32 cellular contexts compared by ENCODE assay signal in the genomic region with DNA sequence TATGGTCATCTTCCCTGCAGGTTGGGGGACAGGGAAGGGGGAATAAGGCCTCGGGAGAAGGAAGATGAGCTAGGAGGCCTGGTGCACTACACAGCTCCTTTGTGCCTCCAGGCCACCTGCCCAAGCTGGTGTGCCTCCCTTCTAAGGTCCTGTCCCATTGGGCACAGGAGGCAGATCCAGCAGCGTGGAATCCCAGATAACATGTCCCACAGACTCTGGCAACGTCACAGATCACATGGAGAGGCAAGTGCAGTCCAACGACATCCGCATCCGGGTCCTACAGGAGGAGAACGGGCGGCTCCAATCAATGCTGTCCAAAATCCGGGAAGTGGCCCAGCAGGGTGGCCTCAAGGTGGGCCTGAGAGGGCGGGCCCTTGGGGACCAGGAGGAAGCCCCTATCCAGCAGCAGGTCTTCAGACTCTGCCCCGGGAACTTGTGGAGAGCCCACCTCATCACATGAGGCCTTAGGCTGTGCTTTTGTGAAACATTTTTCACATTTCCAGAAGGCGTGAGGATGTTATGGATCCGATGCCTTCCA.
"Had no signal": no experiment of that assay in that cellular context is flagged by ENCODE, and none has a peak within 500 bp of the region (broad histone marks: within the 10 kb centered on the region; RNA-seq: fewer than 3 reads in every experiment).

No MANE protein-coding gene starts in this region.

- DNase-seq: activated CD4-positive, alpha-beta T cell treated with anti-CD3 and anti-CD28 coated beads, Interleukin-2, amount 10 ng/mL, durations not matched to agents 24 days and 14 days; activated CD4-positive, alpha-beta T cell treated with anti-CD3 and anti-CD28 coated beads, Interleukin-2, amount 50 U/mL, for 4 hours; activated CD8-positive, alpha-beta T cell treated with anti-CD3 and anti-CD28 coated beads for 36 hours; activated gamma-delta T cell; activated naive CD4-positive, alpha-beta T cell treated with Interleukin-2 at 50 U/mL for 16 hours; activated naive CD8-positive, alpha-beta T cell treated with anti-CD3 and anti-CD28 coated beads, Interleukin-2, amount 10 ng/mL, durations not matched to agents 7 days and 5 days; activated T-cell treated with anti-CD3 and anti-CD28 coated beads, Interleukin-2, amount 50 U/mL, for 1 hour; activated T-cell treated with anti-CD3 and anti-CD28 coated beads, Interleukin-2, amount 50 U/mL, for 72 hours; amygdala; Kasumi-1; KG1; MG63; NCI-H1048; NCI-H1436 treated with DMSO at 0.1 percent for 48 hours; NCI-H1694 treated with DMSO at 0.1 percent for 48 hours; NCI-H2029; NCI-H510A; NCI-H526; NCI-H748 treated with DMSO at 0.1 percent for 48 hours; NK-92 treated with Interleukin-12 subunit alpha and Interleukin-12 subunit beta, amount 100 ng/mL, for 24 hours; PC-3; Peyer's patch; Right ventricle myocardium superior; RPMI8226; SW 1271; T-helper 1 cell; T1000; WERI-Rb-1 had no signal

- H3K4me3 Mint-ChIP-seq: activated CD4-positive, alpha-beta T cell treated with anti-CD3 and anti-CD28 coated beads, Interleukin-2, amount 10 ng/mL, durations not matched to agents 24 days and 14 days; activated CD8-positive, alpha-beta T cell treated with anti-CD3 and anti-CD28 coated beads for 36 hours; activated naive CD4-positive, alpha-beta T cell treated with anti-CD3 and anti-CD28 coated beads, Interleukin-2, amount 50 U/mL, for 24 hours; activated naive CD8-positive, alpha-beta T cell treated with anti-CD3 and anti-CD28 coated beads, Interleukin-2, amount 10 ng/mL, durations not matched to agents 7 days and 5 days; activated T-cell treated with anti-CD3 and anti-CD28 coated beads, Interleukin-2, amount 50 U/mL, for 72 hours; activated T-helper 17 cell treated with anti-CD3 and anti-CD28 coated beads, Interleukin-2, amount 50 U/mL, for 72 hours had no signal

- H3K27me3 ChIP-seq: ascending aorta, breast epithelium, MG63, Peyer's patch had no signal

- H3K27ac ChIP-seq: ascending aorta, breast epithelium, Peyer's patch, WERI-Rb-1 had no signal

- H3K4me1 Mint-ChIP-seq: activated CD4-positive, alpha-beta T cell treated with anti-CD3 and anti-CD28 coated beads, Interleukin-2, amount 10 ng/mL, durations not matched to agents 24 days and 14 days; activated naive CD4-positive, alpha-beta T cell treated with anti-CD3 and anti-CD28 coated beads, Interleukin-2, amount 50 U/mL, for 24 hours; activated T-helper 17 cell treated with anti-CD3 and anti-CD28 coated beads, Interleukin-2, amount 50 U/mL, for 72 hours had no signal

- H3K36me3 ChIP-seq: breast epithelium, MG63, Peyer's patch had no signal

- H3K9me3 Mint-ChIP-seq: activated CD4-positive, alpha-beta T cell treated with anti-CD3 and anti-CD28 coated beads, Interleukin-2, amount 10 ng/mL, durations not matched to agents 24 days and 14 days; activated CD8-positive, alpha-beta T cell treated with anti-CD3 and anti-CD28 coated beads for 36 hours; activated naive CD4-positive, alpha-beta T cell treated with anti-CD3 and anti-CD28 coated beads, Interleukin-2, amount 50 U/mL, for 24 hours; activated naive CD8-positive, alpha-beta T cell treated with anti-CD3 and anti-CD28 coated beads, Interleukin-2, amount 10 ng/mL, durations not matched to agents 7 days and 5 days; activated T-cell treated with anti-CD3 and anti-CD28 coated beads, Interleukin-2, amount 50 U/mL, for 72 hours; activated T-helper 17 cell treated with anti-CD3 and anti-CD28 coated beads, Interleukin-2, amount 50 U/mL, for 72 hours had no signal

- ATAC-seq: activated CD8-positive, alpha-beta T cell treated with anti-CD3 and anti-CD28 coated beads for 36 hours; activated T-cell treated with anti-CD3 and anti-CD28 coated beads, Interleukin-2, amount 50 U/mL, for 72 hours; activated T-helper 17 cell treated with anti-CD3 and anti-CD28 coated beads, Interleukin-2, amount 50 U/mL, for 72 hours; PC-3 had no signal

- H3K9me3 ChIP-seq: ascending aorta, breast epithelium, MG63, Peyer's patch had no signal

- H3K4me3 ChIP-seq: ascending aorta, breast epithelium, MG63, Peyer's patch had no signal

- H3K36me3 Mint-ChIP-seq: activated naive CD4-positive, alpha-beta T cell treated with anti-CD3 and anti-CD28 coated beads, Interleukin-2, amount 50 U/mL, for 24 hours had no signal

- H3K27ac Mint-ChIP-seq: activated CD4-positive, alpha-beta T cell treated with anti-CD3 and anti-CD28 coated beads, Interleukin-2, amount 10 ng/mL, durations not matched to agents 24 days and 14 days; activated CD8-positive, alpha-beta T cell treated with anti-CD3 and anti-CD28 coated beads for 36 hours; activated naive CD4-positive, alpha-beta T cell treated with anti-CD3 and anti-CD28 coated beads, Interleukin-2, amount 50 U/mL, for 24 hours; activated naive CD8-positive, alpha-beta T cell treated with anti-CD3 and anti-CD28 coated beads, Interleukin-2, amount 10 ng/mL, durations not matched to agents 7 days and 5 days; activated T-cell treated with anti-CD3 and anti-CD28 coated beads, Interleukin-2, amount 50 U/mL, for 72 hours; activated T-helper 17 cell treated with anti-CD3 and anti-CD28 coated beads, Interleukin-2, amount 50 U/mL, for 72 hours had no signal

- H3K27me3 Mint-ChIP-seq: activated CD4-positive, alpha-beta T cell treated with anti-CD3 and anti-CD28 coated beads, Interleukin-2, amount 10 ng/mL, durations not matched to agents 24 days and 14 days; activated CD8-positive, alpha-beta T cell treated with anti-CD3 and anti-CD28 coated beads for 36 hours; activated naive CD4-positive, alpha-beta T cell treated with anti-CD3 and anti-CD28 coated beads, Interleukin-2, amount 50 U/mL, for 24 hours; activated naive CD8-positive, alpha-beta T cell treated with anti-CD3 and anti-CD28 coated beads, Interleukin-2, amount 10 ng/mL, durations not matched to agents 7 days and 5 days; activated T-helper 17 cell treated with anti-CD3 and anti-CD28 coated beads, Interleukin-2, amount 50 U/mL, for 72 hours had no signal

- H3K4me1 ChIP-seq: ascending aorta, breast epithelium, Peyer's patch had no signal
